In genomic region chr1:9874959-9875635, GRCh38 we compare ENCODE assay signal across 8 cellular contexts. TPM values are rescaled to one million over a fixed set of nuclear protein-coding genes. Genes with fewer than 3 reads are reported as not detected.
DNase-seq lines count a peak whose midpoint lies in the region; ATAC-seq and TF ChIP-seq lines count a peak whose summit lies in the region.

No MANE protein-coding gene starts in this region.

- H3K27ac ChIP-seq in stomach = peak overlapping the region in 2 of 5 donors; percentile 47 to 54

- 24 to 33% (median 31%) methylated on average over 20 to 25 of the region's 25 CpGs for WGBS in stomach, 5 donors

- H3K9me3 ChIP-seq in stomach = no peaks in the 10 kb centered on the region

- TF ChIP-seq CTCF in fibroblast of villous mesenchyme (IDR thresholded peaks at IDR 0.05; ENCODE audit: insufficient read depth, low read depth, low read length) (peak; percentile 95), neural crest cell (conservative IDR thresholded peaks at IDR 0.05) (peak; percentile 97), stomach (IDR thresholded peaks at IDR 0.05) (peak in 5 of 7 experiments; percentile 85 to 97 (median 93))

- no peaks in the 10 kb centered on the region for H3K9me3 Mint-ChIP-seq in activated T-helper 17 cell treated with anti-CD3 and anti-CD28 coated beads, Interleukin-2, amount 50 U/mL, for 72 hours
- no peaks in the 10 kb centered on the region for H3K9me3 Mint-ChIP-seq in neural crest cell

- TF ChIP-seq RAD21 in Ishikawa (IDR thresholded peaks at IDR 0.05; ENCODE audit: low read depth) = peak; percentile 93

- peaks cover 0 to 30% (median 22%) of the 10 kb centered on the region in 4 donors for H3K4me1 ChIP-seq in stomach

- peaks cover 6% of the 10 kb centered on the region for H3K4me1 Mint-ChIP-seq in activated T-helper 17 cell treated with anti-CD3 and anti-CD28 coated beads, Interleukin-2, amount 50 U/mL, for 72 hours
- peaks cover 19% of the 10 kb centered on the region for H3K4me1 Mint-ChIP-seq in neural crest cell

- H3K27me3 Mint-ChIP-seq in activated T-helper 17 cell treated with anti-CD3 and anti-CD28 coated beads, Interleukin-2, amount 50 U/mL, for 72 hours = no peaks in the 10 kb centered on the region
- no peaks in the 10 kb centered on the region for H3K27me3 Mint-ChIP-seq in neural crest cell (ENCODE audit: low read depth)

- H3K27me3 ChIP-seq in stomach = no peaks in the 10 kb centered on the region

- H3K4me3 Mint-ChIP-seq in activated T-helper 17 cell treated with anti-CD3 and anti-CD28 coated beads, Interleukin-2, amount 50 U/mL, for 72 hours = no peak overlapping the region
- no peak overlapping the region for H3K4me3 Mint-ChIP-seq in neural crest cell

- peak overlapping the region; percentile 73 for H3K27ac Mint-ChIP-seq in activated T-helper 17 cell treated with anti-CD3 and anti-CD28 coated beads, Interleukin-2, amount 50 U/mL, for 72 hours
- no peak overlapping the region for H3K27ac Mint-ChIP-seq in neural crest cell (ENCODE audit: unreplicated experiment)

- H3K36me3 Mint-ChIP-seq in activated T-helper 17 cell treated with anti-CD3 and anti-CD28 coated beads, Interleukin-2, amount 50 U/mL, for 72 hours (ENCODE audit: low read depth) = no peaks in the 10 kb centered on the region
- H3K36me3 Mint-ChIP-seq in neural crest cell (ENCODE audit: low read depth) = no peaks in the 10 kb centered on the region

- no peak for TF ChIP-seq POLR2A in stomach (IDR thresholded peaks at IDR 0.05)

- H3K36me3 ChIP-seq in stomach = peaks cover 0 to 21% (median 20%) of the 10 kb centered on the region in 4 donors

- intact Hi-C loops in stomach (cut with DNase I; ENCODE audit: low total_unique reads) = loop anchor here (5.0 to 10.0 kb wide), 2 partner anchors 67 to 160 kb away; partner anchors contain the start of genes LZIC, NMNAT1 and UBE4B

- TF ChIP-seq EP300 in Ishikawa (IDR thresholded peaks at IDR 0.05; ENCODE audit: borderline replicate concordance) = no peak
- TF ChIP-seq EP300 in stomach (IDR thresholded peaks at IDR 0.05) = no peak

- peak; percentile 66 for DNase-seq in GDM1 (lab: John Stamatoyannopoulos, UW)
- DNase-seq in RKO (ENCODE audit: low spot score) = peak; percentile 71
- DNase-seq in fibroblast of villous mesenchyme (ENCODE audit: low read depth) = peak; percentile 75
- DNase-seq in neural crest cell (ENCODE audit: low read depth, low spot score) = peak; percentile 82
- peak; percentile 70 for DNase-seq in stomach

- ATAC-seq in activated T-helper 17 cell treated with anti-CD3 and anti-CD28 coated beads, Interleukin-2, amount 50 U/mL, for 72 hours (replicated peaks) = peak; percentile 92
- ATAC-seq in HG03442 (IDR thresholded peaks at IDR 0.05; ENCODE audit: unreplicated experiment) = no peak

- peak overlapping the region; percentile 41 for H3K4me3 ChIP-seq in fibroblast of villous mesenchyme (ENCODE audit: low read depth, low read length)
- H3K4me3 ChIP-seq in stomach = peak overlapping the region; percentile 5 to 23 (median 16)

TF ChIP-seq in Ishikawa, 13 proteins besides CTCF, POLR2A, EP300 and RAD21:
- peak; percentile 63 for TF ChIP-seq ZBTB7A (IDR thresholded peaks at IDR 0.05; ENCODE audit: low read depth)
- no peak for TF ChIP-seq TAF1 (IDR thresholded peaks at IDR 0.05; ENCODE audit: low read depth)

RNA-seq across cellular contexts. Expression of gene CTNNBIP1, which starts 35.0 kb away (rescaled TPM):
- total RNA-seq in activated T-helper 17 cell treated with anti-CD3 and anti-CD28 coated beads, Interleukin-2, amount 50 U/mL, for 72 hours = 1 to 10 TPM; 5.6 to 9.7 TPM
- total RNA-seq in fibroblast of villous mesenchyme (13.4 and 20.3 TPM in 2 replicates), neural crest cell (74.8 and 75.5 TPM in 2 replicates), stomach (10 to 100 TPM; 12.3 to 49.8 (median 34.2) TPM)
- 10 to 100 TPM; 17.2 to 38.5 (median 36.1) TPM for polyA plus RNA-seq in stomach

RNA-seq across cellular contexts. Expression of gene CLSTN1, which starts 51.3 kb away (rescaled TPM):
- 10 to 100 TPM; 41.7 to 55.5 TPM for total RNA-seq in activated T-helper 17 cell treated with anti-CD3 and anti-CD28 coated beads, Interleukin-2, amount 50 U/mL, for 72 hours
- total RNA-seq in fibroblast of villous mesenchyme = 90.2 and 126 TPM in 2 replicates
- total RNA-seq in neural crest cell = 133 and 136 TPM in 2 replicates
- total RNA-seq in stomach = 100 to 1,000 TPM in 1 of 5 donors, 10 to 100 TPM in 4; 15.8 to 156 (median 42.6) TPM
- 10 to 100 TPM; 10.5 to 59.3 (median 18.9) TPM for polyA plus RNA-seq in stomach
